In the genomic region with DNA sequence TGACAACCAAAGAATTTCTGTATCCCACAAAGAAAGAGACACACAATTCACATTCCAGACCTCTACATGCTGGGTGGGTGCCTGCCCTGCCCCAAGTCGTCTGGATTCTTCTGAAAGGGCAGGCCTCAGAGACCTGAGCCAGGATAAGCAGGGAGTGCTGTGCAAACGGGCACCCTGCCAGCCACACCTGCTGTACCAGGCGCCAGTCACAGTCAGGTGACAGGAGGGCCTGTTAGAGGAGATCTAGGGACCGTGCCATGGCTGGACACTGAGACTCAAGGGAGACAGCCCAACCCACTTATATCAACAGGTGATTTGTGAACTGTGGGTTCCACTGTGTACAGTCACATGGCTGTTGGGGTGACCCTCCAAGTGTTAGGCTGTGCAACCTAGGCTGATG, we compare ENCODE assay signal across 1 cellular context.
TF ChIP-seq lines count a peak whose summit lies in the region.

No MANE protein-coding gene starts in this region.

TF ChIP-seq in GM23338, 12 proteins besides CTCF, POLR2A, EP300 and RAD21 (continued from another document):
- TF ChIP-seq, protein P1, sequence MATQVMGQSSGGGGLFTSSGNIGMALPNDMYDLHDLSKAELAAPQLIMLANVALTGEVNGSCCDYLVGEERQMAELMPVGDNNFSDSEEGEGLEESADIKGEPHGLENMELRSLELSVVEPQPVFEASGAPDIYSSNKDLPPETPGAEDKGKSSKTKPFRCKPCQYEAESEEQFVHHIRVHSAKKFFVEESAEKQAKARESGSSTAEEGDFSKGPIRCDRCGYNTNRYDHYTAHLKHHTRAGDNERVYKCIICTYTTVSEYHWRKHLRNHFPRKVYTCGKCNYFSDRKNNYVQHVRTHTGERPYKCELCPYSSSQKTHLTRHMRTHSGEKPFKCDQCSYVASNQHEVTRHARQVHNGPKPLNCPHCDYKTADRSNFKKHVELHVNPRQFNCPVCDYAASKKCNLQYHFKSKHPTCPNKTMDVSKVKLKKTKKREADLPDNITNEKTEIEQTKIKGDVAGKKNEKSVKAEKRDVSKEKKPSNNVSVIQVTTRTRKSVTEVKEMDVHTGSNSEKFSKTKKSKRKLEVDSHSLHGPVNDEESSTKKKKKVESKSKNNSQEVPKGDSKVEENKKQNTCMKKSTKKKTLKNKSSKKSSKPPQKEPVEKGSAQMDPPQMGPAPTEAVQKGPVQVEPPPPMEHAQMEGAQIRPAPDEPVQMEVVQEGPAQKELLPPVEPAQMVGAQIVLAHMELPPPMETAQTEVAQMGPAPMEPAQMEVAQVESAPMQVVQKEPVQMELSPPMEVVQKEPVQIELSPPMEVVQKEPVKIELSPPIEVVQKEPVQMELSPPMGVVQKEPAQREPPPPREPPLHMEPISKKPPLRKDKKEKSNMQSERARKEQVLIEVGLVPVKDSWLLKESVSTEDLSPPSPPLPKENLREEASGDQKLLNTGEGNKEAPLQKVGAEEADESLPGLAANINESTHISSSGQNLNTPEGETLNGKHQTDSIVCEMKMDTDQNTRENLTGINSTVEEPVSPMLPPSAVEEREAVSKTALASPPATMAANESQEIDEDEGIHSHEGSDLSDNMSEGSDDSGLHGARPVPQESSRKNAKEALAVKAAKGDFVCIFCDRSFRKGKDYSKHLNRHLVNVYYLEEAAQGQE (IDR thresholded peaks at IDR 0.05; ENCODE audit: unreplicated experiment): no peak
- TF ChIP-seq, protein P2, sequence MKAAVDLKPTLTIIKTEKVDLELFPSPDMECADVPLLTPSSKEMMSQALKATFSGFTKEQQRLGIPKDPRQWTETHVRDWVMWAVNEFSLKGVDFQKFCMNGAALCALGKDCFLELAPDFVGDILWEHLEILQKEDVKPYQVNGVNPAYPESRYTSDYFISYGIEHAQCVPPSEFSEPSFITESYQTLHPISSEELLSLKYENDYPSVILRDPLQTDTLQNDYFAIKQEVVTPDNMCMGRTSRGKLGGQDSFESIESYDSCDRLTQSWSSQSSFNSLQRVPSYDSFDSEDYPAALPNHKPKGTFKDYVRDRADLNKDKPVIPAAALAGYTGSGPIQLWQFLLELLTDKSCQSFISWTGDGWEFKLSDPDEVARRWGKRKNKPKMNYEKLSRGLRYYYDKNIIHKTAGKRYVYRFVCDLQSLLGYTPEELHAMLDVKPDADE (IDR thresholded peaks at IDR 0.05): no peak
- TF ChIP-seq CREB1 (CRISPR knock-in tag; IDR thresholded peaks at IDR 0.05; ENCODE audit: low read depth): no peak
